ENCODE assay signal across 10 cellular contexts in the genomic region with DNA sequence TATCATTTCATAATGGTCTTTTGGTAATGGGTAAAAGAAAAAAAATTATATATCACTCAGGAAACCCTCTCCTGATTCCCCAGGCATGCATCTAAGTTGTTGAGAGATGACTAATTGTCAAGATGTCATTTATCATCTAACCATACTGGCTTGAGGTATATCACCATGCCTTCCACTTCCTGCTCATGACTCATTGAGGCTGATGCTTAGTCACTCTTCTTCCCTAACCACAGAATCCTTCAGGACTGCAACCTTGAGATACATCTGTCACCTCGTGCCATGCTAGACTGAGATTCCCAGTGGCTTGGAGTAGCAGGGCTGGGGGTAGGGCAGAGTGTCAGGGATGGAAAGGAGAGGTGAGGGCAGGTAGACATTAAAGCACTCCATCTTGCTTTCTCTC.
A peak's percentile ranks its signal among the peaks of the same experiment; 100 is the strongest.
DNase-seq lines count a peak whose midpoint lies in the region; ATAC-seq and TF ChIP-seq lines count a peak whose summit lies in the region.
"Had no signal": no experiment of that assay in that cellular context is flagged by ENCODE, and none has a peak within 500 bp of the region (broad histone marks: within the 10 kb centered on the region; RNA-seq: fewer than 3 reads in every experiment).

No MANE protein-coding gene starts in this region.

- H3K4me1 ChIP-seq in adipocyte (ENCODE audit: control insufficient read depth, insufficient read depth, low read length), result no peaks in the 10 kb centered on the region
- H3K4me1 ChIP-seq in left lung, result no peaks in the 10 kb centered on the region
- H3K4me1 ChIP-seq in OCI-LY7 (ENCODE audit: insufficient read depth, low read length, poor library complexity, severe bottlenecking), result peaks cover 5% of the 10 kb centered on the region
- H3K4me1 ChIP-seq: testis had no signal

- no TSS peak for BruUV-seq in OCI-LY7 (replicated peaks; lab: Mats Ljungman, UMichigan)

- H3K36me3 ChIP-seq in adipocyte (ENCODE audit: control insufficient read depth, insufficient read depth, low read length, severe bottlenecking), result no peaks in the 10 kb centered on the region
- H3K36me3 ChIP-seq in left lung, result no peaks in the 10 kb centered on the region
- no peaks in the 10 kb centered on the region for H3K36me3 ChIP-seq in OCI-LY7 (ENCODE audit: insufficient read depth, low read length)

- H3K9ac ChIP-seq in adipocyte (ENCODE audit: low read length), result no peak overlapping the region

- POLR2A ChIA-PET in OCI-LY7 (lab: Charles Lee), result interaction anchor here (0.7 kb wide), 1 partner anchor 10 kb away, joined by 3 read pairs; no protein-coding TSS in a partner anchor

- DNase-seq in HT-29 (ENCODE audit: low spot score) (peak; percentile 56), adipocyte (ENCODE audit: low read depth) (peak; percentile 74), left lung (no peak), HuH-7.5 (ENCODE audit: low spot score) (no peak), superior temporal gyrus (ENCODE audit: extremely low spot score) (no peak), OCI-LY7 (ENCODE audit: low spot score) (no peak), Right ventricle myocardium superior (no peak)
- DNase-seq: Karpas-422, testis had no signal

- no peaks in the 10 kb centered on the region for H3K9me2 ChIP-seq in OCI-LY7 (ENCODE audit: insufficient read depth, low read length)

- intact Hi-C loops in left lung (cut with DNase I) (no loop called here), OCI-LY7 (cut with micrococcal nuclease; ENCODE audit: unreplicated experiment) (no loop called here), Right ventricle myocardium superior (cut with DNase I) (no loop called here)

- H3K4me3 ChIP-seq in adipocyte (ENCODE audit: low read length) (no peak overlapping the region), left lung (no peak overlapping the region), OCI-LY7 (ENCODE audit: low read depth, low read length, poor library complexity, severe bottlenecking) (no peak overlapping the region)
- H3K4me3 ChIP-seq: testis had no signal

- H3K27me3 ChIP-seq in adipocyte (replicated peaks; ENCODE audit: control insufficient read depth, insufficient read depth, low read length) (no peaks in the 10 kb centered on the region), left lung (no peaks in the 10 kb centered on the region)
- H3K27me3 ChIP-seq: testis had no signal

- ATAC-seq in GM18520 (IDR thresholded peaks at IDR 0.05; ENCODE audit: unreplicated experiment), result peak; percentile 46
- peak; percentile 35 for ATAC-seq in left lung
- ATAC-seq in Right ventricle myocardium superior (ENCODE audit: poor library complexity), result no peak

- H2AFZ ChIP-seq in OCI-LY7 (ENCODE audit: low read length), result no peak overlapping the region

- no peaks in the 10 kb centered on the region for H3K79me2 ChIP-seq in OCI-LY7 (ENCODE audit: insufficient read depth, low read depth, low read length)

- H3K4me2 ChIP-seq in OCI-LY7 (ENCODE audit: low read length), result no peak overlapping the region

- no peaks in the 10 kb centered on the region for H3K9me3 ChIP-seq in adipocyte (ENCODE audit: control insufficient read depth, low read length)
- H3K9me3 ChIP-seq in left lung, result no peaks in the 10 kb centered on the region
- no peaks in the 10 kb centered on the region for H3K9me3 ChIP-seq in OCI-LY7 (ENCODE audit: low read length)
- H3K9me3 ChIP-seq: testis had no signal

- CTCF ChIA-PET in OCI-LY7 (lab: Charles Lee; ENCODE audit: unreplicated experiment), result no interaction called here

- no peaks in the 10 kb centered on the region for H4K20me1 ChIP-seq in OCI-LY7 (ENCODE audit: insufficient read depth, low read length)

- H3K27ac ChIP-seq in left lung, result no peak overlapping the region
- no peak overlapping the region for H3K27ac ChIP-seq in OCI-LY7 (ENCODE audit: low read depth, low read length, poor library complexity, severe bottlenecking)
- H3K27ac ChIP-seq: testis had no signal

- TF ChIP-seq CTCF in left lung (IDR thresholded peaks at IDR 0.05), result no peak
- no peak for TF ChIP-seq CTCF in OCI-LY7 (conservative IDR thresholded peaks at IDR 0.05; ENCODE audit: low read length)

Comparison
In these comparisons a context has a peak if more than half of its experiments do, and no peak if none do; other contexts are left out.
1. DNase-seq: peak in HT-29 (single experiment) and adipocyte (single experiment); none in left lung (0 of 2), HuH-7.5 (single experiment), superior temporal gyrus (single experiment), OCI-LY7 (single experiment) and Right ventricle myocardium superior (single experiment).